In genomic region chr12:71746983-71747611, GRCh38 we compare ENCODE assay signal across 8 cellular contexts. TPM values are rescaled to one million over a fixed set of nuclear protein-coding genes. Genes with fewer than 3 reads are reported as not detected.
DNase-seq lines count a peak whose midpoint lies in the region; ATAC-seq, FAIRE-seq and TF ChIP-seq lines count a peak whose summit lies in the region.

No MANE protein-coding gene starts in this region.

- H3K4me1 ChIP-seq in endodermal cell (ENCODE audit: control insufficient read depth, insufficient read depth, low read length) (no peaks in the 10 kb centered on the region), suprapubic skin (no peaks in the 10 kb centered on the region)

- peaks cover 39% of the 10 kb centered on the region for H3K27me3 Mint-ChIP-seq in activated CD4-positive, alpha-beta T cell treated with anti-CD3 and anti-CD28 coated beads, Interleukin-2, amount 10 ng/mL, durations not matched to agents 7 days and 5 days
- peaks cover 16% of the 10 kb centered on the region for H3K27me3 Mint-ChIP-seq in endodermal cell (ENCODE audit: insufficient read depth)

- H3K27me3 ChIP-seq in endodermal cell (ENCODE audit: control insufficient read depth, insufficient read depth, low read length, poor library complexity, severe bottlenecking), result peaks cover 33% of the 10 kb centered on the region
- H3K27me3 ChIP-seq in suprapubic skin, result peaks cover 5% of the 10 kb centered on the region

- no peak overlapping the region for H3K4me3 ChIP-seq in endodermal cell (ENCODE audit: low read length)
- H3K4me3 ChIP-seq in suprapubic skin, result no peak overlapping the region

- H3K4me1 Mint-ChIP-seq in activated CD4-positive, alpha-beta T cell treated with anti-CD3 and anti-CD28 coated beads, Interleukin-2, amount 10 ng/mL, durations not matched to agents 7 days and 5 days, result no peaks in the 10 kb centered on the region
- no peaks in the 10 kb centered on the region for H3K4me1 Mint-ChIP-seq in endodermal cell

- H3K4me3 Mint-ChIP-seq in activated CD4-positive, alpha-beta T cell treated with anti-CD3 and anti-CD28 coated beads, Interleukin-2, amount 10 ng/mL, durations not matched to agents 7 days and 5 days, result no peak overlapping the region
- no peak overlapping the region for H3K4me3 Mint-ChIP-seq in endodermal cell

- TF ChIP-seq POLR2A in suprapubic skin (IDR thresholded peaks at IDR 0.05), result no peak

- FAIRE-seq in D721Med (lab: Jason Lieb, UNC), result no peak

- H3K9me3 ChIP-seq in endodermal cell (ENCODE audit: control insufficient read depth, low read length), result no peaks in the 10 kb centered on the region
- H3K9me3 ChIP-seq in suprapubic skin, result no peaks in the 10 kb centered on the region

- TF ChIP-seq CTCF in D721Med (IDR thresholded peaks at IDR 0.05; ENCODE audit: insufficient read depth, missing control alignments), result peak; percentile 89
- TF ChIP-seq CTCF in endodermal cell (conservative IDR thresholded peaks at IDR 0.05), result peak; percentile 84
- TF ChIP-seq CTCF in suprapubic skin (IDR thresholded peaks at IDR 0.05), result peak; percentile 61 to 65

- no peaks in the 10 kb centered on the region for H3K36me3 ChIP-seq in endodermal cell (ENCODE audit: control insufficient read depth, insufficient read depth, low read length)
- no peaks in the 10 kb centered on the region for H3K36me3 ChIP-seq in suprapubic skin

- ATAC-seq in GM19395 (IDR thresholded peaks at IDR 0.05; ENCODE audit: unreplicated experiment), result peak; percentile 93
- peak; percentile 91 for ATAC-seq in HG03354 (IDR thresholded peaks at IDR 0.05; ENCODE audit: poor library complexity, severe bottlenecking, unreplicated experiment)

- H3K27ac ChIP-seq in endodermal cell (ENCODE audit: low read depth, low read length) (no peak overlapping the region), suprapubic skin (no peak overlapping the region)

- no peaks in the 10 kb centered on the region for H3K9me3 Mint-ChIP-seq in activated CD4-positive, alpha-beta T cell treated with anti-CD3 and anti-CD28 coated beads, Interleukin-2, amount 10 ng/mL, durations not matched to agents 7 days and 5 days
- H3K9me3 Mint-ChIP-seq in endodermal cell, result no peaks in the 10 kb centered on the region

- CTCF ChIA-PET in activated CD4-positive, alpha-beta T cell treated with anti-CD3 and anti-CD28 coated beads, Interleukin-2, amount 10 ng/mL, durations not matched to agents 7 days and 5 days (lab: Charles Lee), result interaction anchor here (0.6 to 2.3 kb wide), 12 partner anchors 9 to 332 kb away, joined by 3 to 10 read pairs (median 4); no protein-coding TSS in a partner anchor

- H3K9ac ChIP-seq in endodermal cell (ENCODE audit: extremely low read depth, low read length, poor library complexity, severe bottlenecking), result no peak overlapping the region

- TF ChIP-seq EP300 in suprapubic skin (IDR thresholded peaks at IDR 0.05), result no peak

- POLR2A ChIA-PET in activated CD4-positive, alpha-beta T cell treated with anti-CD3 and anti-CD28 coated beads, Interleukin-2, amount 10 ng/mL, durations not matched to agents 7 days and 5 days (lab: Charles Lee), result interaction anchor here (1.0 kb wide), 1 partner anchor 83 kb away, joined by 3 read pairs; the partner anchor contains the start of genes THAP2 and ZFC3H1

- no peaks in the 10 kb centered on the region for H3K36me3 Mint-ChIP-seq in activated CD4-positive, alpha-beta T cell treated with anti-CD3 and anti-CD28 coated beads, Interleukin-2, amount 10 ng/mL, durations not matched to agents 7 days and 5 days (ENCODE audit: low read depth)
- no peaks in the 10 kb centered on the region for H3K36me3 Mint-ChIP-seq in endodermal cell (ENCODE audit: low read depth)

- DNase-seq in D721Med (ENCODE audit: insufficient read length, low spot score) (no peak), NCI-H510A treated with DMSO at 0.1 percent for 48 hours (lab: John Stamatoyannopoulos, UW) (peak; percentile 89), endodermal cell (peak; percentile 82), middle frontal gyrus (ENCODE audit: extremely low spot score, low spot score) (peak; percentile 57), suprapubic skin (ENCODE audit: low spot score in 2 of 2) (no peak)
- DNase-seq in activated CD4-positive, alpha-beta T cell treated with anti-CD3 and anti-CD28 coated beads, Interleukin-2, amount 10 ng/mL, durations not matched to agents 7 days and 5 days, result peak; percentile 57

- H3K27ac Mint-ChIP-seq in activated CD4-positive, alpha-beta T cell treated with anti-CD3 and anti-CD28 coated beads, Interleukin-2, amount 10 ng/mL, durations not matched to agents 7 days and 5 days, result no peak overlapping the region
- no peak overlapping the region for H3K27ac Mint-ChIP-seq in endodermal cell

- 60% methylated on average over 4 of the region's 4 CpGs; no CpG with 5 or more reads in 1 of the 2 experiments for WGBS in endodermal cell (ENCODE audit: insufficient coverage in 1 of 2, insufficient read length in 1 of 2), 2 experiments
- 29% methylated on average over 4 of the region's 4 CpGs for WGBS in suprapubic skin

RNA-seq across cellular contexts. Expression of gene RAB21, which starts 7.6 kb away (rescaled TPM):
- total RNA-seq in activated CD4-positive, alpha-beta T cell treated with anti-CD3 and anti-CD28 coated beads, Interleukin-2, amount 10 ng/mL, durations not matched to agents 7 days and 5 days, result 10 to 100 TPM; 65.5 to 81.7 TPM
- total RNA-seq in endodermal cell (10 to 100 TPM; 47.6 to 51.2 TPM), suprapubic skin (10 to 100 TPM; 13.7 to 38.5 (median 32.2) TPM)
- 27.6 TPM for polyA plus RNA-seq in endodermal cell (2013, experiment 1 of 2)
- 30.1 TPM for polyA plus RNA-seq in endodermal cell (2013, experiment 2 of 2)

Comparison
In these comparisons a context has a peak if more than half of its experiments do, and no peak if none do; other contexts are left out.
1. DNase-seq: peak in NCI-H510A treated with DMSO at 0.1 percent for 48 hours (single experiment), activated CD4-positive, alpha-beta T cell treated with anti-CD3 and anti-CD28 coated beads, Interleukin-2, amount 10 ng/mL, durations not matched to agents 7 days and 5 days (single experiment), endodermal cell (single experiment) and middle frontal gyrus (single experiment); none in D721Med (single experiment) and suprapubic skin (0 of 2).
2. Peak in every context shown above with its lines, with median percentiles within 50 percentile points of each other: CTCF ChIP-seq.